8 cellular contexts compared by ENCODE assay signal in genomic region chr4:176277162-176277904, GRCh38. TPM values are rescaled to one million over a fixed set of nuclear protein-coding genes. Genes with fewer than 3 reads are reported as not detected.
DNase-seq lines count a peak whose midpoint lies in the region; ATAC-seq, FAIRE-seq and TF ChIP-seq lines count a peak whose summit lies in the region.

No MANE protein-coding gene starts in this region.

- peaks cover 11% of the 10 kb centered on the region for H3K4me1 Mint-ChIP-seq in astrocyte (ENCODE audit: low read depth, unreplicated experiment)

- H3K27me3 ChIP-seq in astrocyte (ENCODE audit: insufficient read depth, low read length) (no peaks in the 10 kb centered on the region), skeletal muscle satellite cell (ENCODE audit: control insufficient read depth, insufficient read depth, low read length) (no peaks in the 10 kb centered on the region)

- no peak for FAIRE-seq in astrocyte (lab: Jason Lieb, UNC)

- DNase-seq in DMS114 treated with DMSO at 0.1 percent for 48 hours (lab: John Stamatoyannopoulos, UW; ENCODE audit: unreplicated experiment) = peak; percentile 41
- peak; percentile 17 for DNase-seq in GM19240 (ENCODE audit: insufficient read length, low spot score)
- DNase-seq in NCI-H526 treated with DMSO at 0.1 percent for 48 hours (lab: John Stamatoyannopoulos, UW) = peak; percentile 39
- DNase-seq in astrocyte (ENCODE audit: low read depth) = peak; percentile 36
- peak; percentile 7 to 16 for DNase-seq in hippocampal formation (lab: John Stamatoyannopoulos, UW)
- no peak for DNase-seq in OCI-M2 (lab: John Stamatoyannopoulos, UW; ENCODE audit: unreplicated experiment)

- no peaks in the 10 kb centered on the region for H3K36me3 Mint-ChIP-seq in astrocyte (ENCODE audit: low read depth, unreplicated experiment)

- TF ChIP-seq CTCF in astrocyte (IDR thresholded peaks at IDR 0.05; ENCODE audit: insufficient read depth, low read depth, low read length) = peak; percentile 65

- no peak overlapping the region for H3K27ac Mint-ChIP-seq in astrocyte (ENCODE audit: unreplicated experiment)

- no peak overlapping the region for H3K4me3 Mint-ChIP-seq in astrocyte (ENCODE audit: unreplicated experiment)

- ATAC-seq in HG03432 (IDR thresholded peaks at IDR 0.05; ENCODE audit: unreplicated experiment) = peak; percentile 90

- no peaks in the 10 kb centered on the region for H4K20me1 ChIP-seq in astrocyte (ENCODE audit: insufficient read depth, low read length)

- H3K36me3 ChIP-seq in astrocyte (ENCODE audit: insufficient read depth, low read length) = no peaks in the 10 kb centered on the region
- no peaks in the 10 kb centered on the region for H3K36me3 ChIP-seq in skeletal muscle satellite cell (ENCODE audit: insufficient read depth, low read length)

- H3K9me3 ChIP-seq in astrocyte (ENCODE audit: insufficient read depth, low read depth, low read length) = no peaks in the 10 kb centered on the region
- H3K9me3 ChIP-seq in skeletal muscle satellite cell (replicated peaks; ENCODE audit: low read length) = no peaks in the 10 kb centered on the region

- no peaks in the 10 kb centered on the region for H3K27me3 Mint-ChIP-seq in astrocyte (ENCODE audit: low read depth, unreplicated experiment)

- H3K4me3 ChIP-seq in astrocyte (ENCODE audit: insufficient read depth, low read depth, low read length) = no peak overlapping the region
- peak overlapping the region; percentile 19 for H3K4me3 ChIP-seq in skeletal muscle satellite cell (ENCODE audit: low read length)

- H3K9me3 Mint-ChIP-seq in astrocyte (ENCODE audit: unreplicated experiment) = no peaks in the 10 kb centered on the region

- no peak overlapping the region for H3K27ac ChIP-seq in astrocyte (ENCODE audit: low read depth, low read length)

- H3K9ac ChIP-seq in astrocyte (ENCODE audit: low read length) (no peak overlapping the region), skeletal muscle satellite cell (ENCODE audit: low read depth, low read length) (peak overlapping the region; percentile 5)

- no peaks in the 10 kb centered on the region for H3K79me2 ChIP-seq in astrocyte (ENCODE audit: insufficient read depth, low read length)

- H2AFZ ChIP-seq in astrocyte (ENCODE audit: low read depth, low read length) = no peak overlapping the region

- H3K4me1 ChIP-seq in astrocyte (ENCODE audit: insufficient read depth, low read length) (no peaks in the 10 kb centered on the region), skeletal muscle satellite cell (ENCODE audit: control insufficient read depth, insufficient read depth, low read length) (peaks cover 32% of the 10 kb centered on the region)

- H3K4me2 ChIP-seq in astrocyte (ENCODE audit: low read length) (no peak overlapping the region), skeletal muscle satellite cell (ENCODE audit: low read length) (peak overlapping the region; percentile 39)

RNA-seq across cellular contexts. Expression of gene ASB5, which starts 8.3 kb away (rescaled TPM):
- 0.43 and 0.65 TPM in 2 replicates for total RNA-seq in astrocyte
- total RNA-seq in skeletal muscle satellite cell (2012; rRNA removed) = 12.2 and 29.1 TPM in 2 replicates

RNA-seq across cellular contexts. Expression of gene SPCS3, which starts 42.4 kb away (rescaled TPM):
- total RNA-seq in astrocyte = 207 and 225 TPM in 2 replicates
- total RNA-seq in skeletal muscle satellite cell (2012; rRNA removed) = 123 and 128 TPM in 2 replicates
